ENCODE assay signal across 11 cellular contexts in the genomic region with DNA sequence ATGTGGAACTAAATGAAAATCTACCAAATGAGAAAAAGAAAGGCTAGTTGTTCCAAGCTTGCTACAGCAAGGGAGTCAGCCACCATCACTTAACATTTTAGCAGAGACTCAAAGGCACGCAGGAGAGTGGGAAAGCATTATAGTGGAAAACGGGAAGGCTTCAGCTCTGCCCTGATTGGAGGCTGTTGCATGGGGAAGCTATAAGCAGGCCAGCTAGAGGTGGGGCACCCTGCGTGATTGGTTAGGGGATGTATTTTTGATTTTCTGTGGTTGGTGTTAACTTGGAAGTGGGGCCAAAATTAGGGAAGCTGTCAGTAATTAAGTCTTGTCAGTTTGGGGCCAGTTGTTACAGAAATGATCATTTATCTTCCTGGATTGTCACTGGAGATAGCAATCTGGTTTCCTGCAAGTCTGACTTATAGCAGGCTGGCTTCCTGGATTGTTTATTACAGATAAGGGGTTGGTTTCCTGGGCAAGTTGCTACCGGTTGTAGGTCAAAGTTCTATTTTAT.
DNase-seq lines count a peak whose midpoint lies in the region; ATAC-seq, FAIRE-seq and TF ChIP-seq lines count a peak whose summit lies in the region.
"Had no signal": no experiment of that assay in that cellular context is flagged by ENCODE, and none has a peak within 500 bp of the region (broad histone marks: within the 10 kb centered on the region; RNA-seq: fewer than 3 reads in every experiment).

No MANE protein-coding gene starts in this region.

- peaks cover 6% of the 10 kb centered on the region for H3K9me3 Mint-ChIP-seq in activated T-helper 1 cell treated with anti-CD3 and anti-CD28 coated beads, Interleukin-12 subunit alpha, Interleukin-12 subunit beta, Interleukin-2, Interleukin-4 antibody, amounts not matched to agents 30 ng/mL and 10 ng/mL and 1 ng/mL, durations not matched to agents 14 hours and 24 hours and 36 hours

- peaks cover 22% of the 10 kb centered on the region for H3K4me1 Mint-ChIP-seq in activated T-helper 1 cell treated with anti-CD3 and anti-CD28 coated beads, Interleukin-12 subunit alpha, Interleukin-12 subunit beta, Interleukin-2, Interleukin-4 antibody, amounts not matched to agents 30 ng/mL and 10 ng/mL and 1 ng/mL, durations not matched to agents 14 hours and 24 hours and 36 hours (ENCODE audit: low read depth)

- H3K4me3 Mint-ChIP-seq in activated T-helper 1 cell treated with anti-CD3 and anti-CD28 coated beads, Interleukin-12 subunit alpha, Interleukin-12 subunit beta, Interleukin-2, Interleukin-4 antibody, amounts not matched to agents 30 ng/mL and 10 ng/mL and 1 ng/mL, durations not matched to agents 14 hours and 24 hours and 36 hours, result no peak overlapping the region

- H3K27me3 ChIP-seq in right lobe of liver (no peaks in the 10 kb centered on the region), HepG2 (ENCODE audit: control insufficient read depth in 1 of 2, insufficient read depth in 2 of 2, low read length in 2 of 2) (no peaks in the 10 kb centered on the region), lung (ENCODE audit: control insufficient read depth, insufficient read depth) (no peaks in the 10 kb centered on the region), aorta (ENCODE audit: control insufficient read depth in 1 of 2, insufficient read depth in 2 of 2, low read length in 1 of 2) (no peaks in the 10 kb centered on the region)
- H3K27me3 ChIP-seq: body of pancreas had no signal

- no TSS peak for BruUV-seq in HepG2 (replicated peaks; lab: Mats Ljungman, UMichigan)

- H3K4me1 ChIP-seq in right lobe of liver, result peaks cover 0 to 29% (median 13%) of the 10 kb centered on the region in 4 donors
- no peaks in the 10 kb centered on the region for H3K4me1 ChIP-seq in HepG2 (ENCODE audit: insufficient read depth, low read length)
- peaks cover 5 to 6% of the 10 kb centered on the region in 2 donors for H3K4me1 ChIP-seq in lung (ENCODE audit: control insufficient read depth in 2 of 2, insufficient read depth in 2 of 2, low read length in 2 of 2)
- H3K4me1 ChIP-seq in aorta (ENCODE audit: control insufficient read depth in 1 of 2, insufficient read depth in 2 of 2, low read length in 2 of 2), result no peaks in the 10 kb centered on the region
- H3K4me1 ChIP-seq: body of pancreas had no signal

- no peaks in the 10 kb centered on the region for H3K79me2 ChIP-seq in HepG2 (ENCODE audit: insufficient read depth, low read length)

- no peak for TF ChIP-seq CTCF in right lobe of liver (IDR thresholded peaks at IDR 0.05)
- TF ChIP-seq CTCF in HepG2 (CRISPR knock-in tag; IDR thresholded peaks at IDR 0.05), result no peak
- TF ChIP-seq CTCF in lung (IDR thresholded peaks at IDR 0.05; ENCODE audit: control extremely low read depth, extremely low read depth), result no peak

- H3K27ac ChIP-seq in right lobe of liver (peak overlapping the region in 1 of 3 donors; percentile 24), HepG2 (ENCODE audit: extremely low read length, insufficient read depth, low read length) (no peak overlapping the region), lung (ENCODE audit: low read depth in 1 of 2, low read length in 1 of 2) (peak overlapping the region in 1 of 2 donors; percentile 77), aorta (ENCODE audit: low read depth in 1 of 2, low read length in 2 of 2) (no peak overlapping the region)

- H3K36me3 Mint-ChIP-seq in activated T-helper 1 cell treated with anti-CD3 and anti-CD28 coated beads, Interleukin-12 subunit alpha, Interleukin-12 subunit beta, Interleukin-2, Interleukin-4 antibody, amounts not matched to agents 30 ng/mL and 10 ng/mL and 1 ng/mL, durations not matched to agents 14 hours and 24 hours and 36 hours (ENCODE audit: low read depth), result no peaks in the 10 kb centered on the region

- peaks cover 4% of the 10 kb centered on the region for H3K27me3 Mint-ChIP-seq in activated T-helper 1 cell treated with anti-CD3 and anti-CD28 coated beads, Interleukin-12 subunit alpha, Interleukin-12 subunit beta, Interleukin-2, Interleukin-4 antibody, amounts not matched to agents 30 ng/mL and 10 ng/mL and 1 ng/mL, durations not matched to agents 14 hours and 24 hours and 36 hours (ENCODE audit: insufficient read depth)

- POLR2A ChIA-PET in HepG2 (lab: Yijun Ruan, JAX), result no interaction called here

- H3K36me3 ChIP-seq in right lobe of liver (no peaks in the 10 kb centered on the region), HepG2 (replicated peaks in 1 of 2; ENCODE audit: control insufficient read depth in 1 of 2, insufficient read depth in 2 of 2, low read length in 2 of 2) (no peaks in the 10 kb centered on the region), lung (ENCODE audit: control insufficient read depth in 2 of 2, insufficient read depth in 2 of 2, low read length in 2 of 2) (no peaks in the 10 kb centered on the region), aorta (ENCODE audit: control insufficient read depth in 1 of 2, insufficient read depth in 2 of 2, low read length in 1 of 2) (no peaks in the 10 kb centered on the region)

- in situ Hi-C loops in HepG2 (cut with HindIII; ENCODE audit: extremely low pct_ligation_motif_present, low pct_unique_long_range_greater_than_20kb), result no loop called here

- H2AFZ ChIP-seq in HepG2 (ENCODE audit: low read length), result no peak overlapping the region

- ATAC-seq in right lobe of liver, result peak; percentile 9 to 43 (median 29)
- ATAC-seq in HepG2, result no peak
- peak; percentile 8 for ATAC-seq in lung (ENCODE audit: insufficient read depth, low FRiP score)
- peak; percentile 50 for ATAC-seq in aorta (ENCODE audit: low FRiP score)
- no peak for ATAC-seq in GM21423 (IDR thresholded peaks at IDR 0.05; ENCODE audit: unreplicated experiment)

- no peaks in the 10 kb centered on the region for H3K9me3 ChIP-seq in right lobe of liver
- H3K9me3 ChIP-seq in HepG2 (ENCODE audit: low read length), result no peaks in the 10 kb centered on the region
- H3K9me3 ChIP-seq in lung (ENCODE audit: control insufficient read depth in 2 of 2, insufficient read depth in 1 of 2, low read length in 1 of 2), result no peaks in the 10 kb centered on the region
- H3K9me3 ChIP-seq in aorta (ENCODE audit: control insufficient read depth, low read length), result no peaks in the 10 kb centered on the region
- H3K9me3 ChIP-seq: body of pancreas had no signal

- no peak overlapping the region for H3K4me2 ChIP-seq in HepG2 (ENCODE audit: low read depth, low read length)

- peak overlapping the region; percentile 36 for H3K27ac Mint-ChIP-seq in activated T-helper 1 cell treated with anti-CD3 and anti-CD28 coated beads, Interleukin-12 subunit alpha, Interleukin-12 subunit beta, Interleukin-2, Interleukin-4 antibody, amounts not matched to agents 30 ng/mL and 10 ng/mL and 1 ng/mL, durations not matched to agents 14 hours and 24 hours and 36 hours

- intact Hi-C loops in right lobe of liver (cut with DNase I), result no loop called here
- intact Hi-C loops in HepG2 (cut with micrococcal nuclease; ENCODE audit: unreplicated experiment), result no loop called here
- intact Hi-C loops in activated T-helper 1 cell treated with anti-CD3 and anti-CD28 coated beads, Interleukin-12 subunit alpha, Interleukin-12 subunit beta, Interleukin-2, Interleukin-4 antibody, amounts not matched to agents 30 ng/mL and 10 ng/mL and 1 ng/mL, durations not matched to agents 14 hours and 24 hours and 36 hours (cut with micrococcal nuclease), result loop anchor here (1.0 to 5.0 kb wide), 3 partner anchors 91 to 161 kb away; no protein-coding TSS in a partner anchor
- intact Hi-C loops in aorta (cut with DNase I), result no loop called here

- no peak for TF ChIP-seq POLR2A in right lobe of liver (IDR thresholded peaks at IDR 0.05)
- no peak for TF ChIP-seq POLR2A in HepG2 (IDR thresholded peaks at IDR 0.05; ENCODE audit: insufficient read depth in 1 of 2, low read depth in 2 of 2, low read length in 2 of 2)

- WGBS in right lobe of liver (ENCODE audit: insufficient coverage, low coverage, low lambda C conversion rate, missing lambda C conversion rate), result 47% methylated on average over 3 of the region's 4 CpGs
- WGBS in HepG2 (ENCODE audit: low lambda C conversion rate), result 24% methylated on average over 4 of the region's 4 CpGs
- WGBS in lung, 2 donors, result 21 to 49% methylated on average over 4 of the region's 4 CpGs
- WGBS in aorta, 2 donors, result 66 to 87% methylated on average over 4 of the region's 4 CpGs

- H3K4me3 ChIP-seq in right lobe of liver (no peak overlapping the region), HepG2 (replicated peaks in 1 of 3; ENCODE audit: insufficient read depth in 1 of 3, low read depth in 2 of 3, low read length in 3 of 3) (no peak overlapping the region), lung (no peak overlapping the region), aorta (ENCODE audit: low read length in 2 of 2) (no peak overlapping the region)
- H3K4me3 ChIP-seq: body of pancreas had no signal

- CTCF ChIA-PET in HepG2 (lab: Yijun Ruan, JAX; ENCODE audit: low intra/inter-chr PET ratio, low total read pairs), result no interaction called here

- no peak for TF ChIP-seq EP300 in HepG2 (IDR thresholded peaks at IDR 0.05; ENCODE audit: low read depth in 2 of 2, low read length in 2 of 2)
- TF ChIP-seq EP300 in HepG2 (CRISPR knock-in tag; IDR thresholded peaks at IDR 0.05; ENCODE audit: borderline replicate concordance), result no peak

- DNase-seq in right lobe of liver (no peak), HepG2 (ENCODE audit: low spot score) (no peak), lung (ENCODE audit: low spot score) (no peak), aorta (peak in 1 of 2 donors; percentile 44), EL (no peak), HUDEP-2 (lab: John Stamatoyannopoulos, UW; ENCODE audit: unreplicated experiment in 76 of 76) (no peak)
- no peak for DNase-seq in activated T-helper 1 cell treated with anti-CD3 and anti-CD28 coated beads, Interleukin-12 subunit alpha, Interleukin-12 subunit beta, Interleukin-2, Interleukin-4 antibody, amounts not matched to agents 30 ng/mL and 10 ng/mL and 1 ng/mL, durations not matched to agents 14 hours and 24 hours and 36 hours (ENCODE audit: low spot score)

- no peak overlapping the region for H3K9ac ChIP-seq in HepG2 (ENCODE audit: insufficient read depth, low read depth, low read length)

- no peaks in the 10 kb centered on the region for H4K20me1 ChIP-seq in HepG2 (ENCODE audit: insufficient read depth, low read length)

- TF ChIP-seq RAD21 in HepG2 (CRISPR knock-in tag; IDR thresholded peaks at IDR 0.05), result no peak

- no peak for FAIRE-seq in HepG2 (lab: Jason Lieb, UNC)
- FAIRE-seq: frontal cortex, urothelium cell line had no signal

TF ChIP-seq in HepG2, 621 proteins besides CTCF, POLR2A, EP300 and RAD21 (continues in another document):
- TF ChIP-seq ZNF513 (CRISPR knock-in tag; conservative IDR thresholded peaks at IDR 0.05), result no peak

Comparison
In these comparisons a context has a peak if more than half of its experiments do, and no peak if none do; other contexts are left out.
1. ATAC-seq: peak in right lobe of liver (4 of 4), lung (single experiment) and aorta (single experiment); none in HepG2 (single experiment) and GM21423 (single experiment).